Comparison of ENCODE assay signal across 20 cellular contexts in genomic region chr3:30352919-30353318, GRCh38.
DNase-seq lines count a peak whose midpoint lies in the region; ATAC-seq and TF ChIP-seq lines count a peak whose summit lies in the region.
"Had no signal": no experiment of that assay in that cellular context is flagged by ENCODE, and none has a peak within 500 bp of the region (broad histone marks: within the 10 kb centered on the region; RNA-seq: fewer than 3 reads in every experiment).

No MANE protein-coding gene starts in this region.

- no peaks in the 10 kb centered on the region for H3K36me3 ChIP-seq in left ventricle myocardium inferior
- no peaks in the 10 kb centered on the region for H3K36me3 ChIP-seq in tibial artery
- H3K36me3 ChIP-seq: left lung had no signal

- no peaks in the 10 kb centered on the region for H3K9me3 ChIP-seq in left ventricle myocardium inferior (replicated peaks)
- no peaks in the 10 kb centered on the region for H3K9me3 ChIP-seq in tibial artery
- H3K9me3 ChIP-seq: left lung, mucosa of descending colon had no signal

- H3K36me3 Mint-ChIP-seq in effector memory CD8-positive, alpha-beta T cell (ENCODE audit: insufficient read depth) = peaks cover 11% of the 10 kb centered on the region
- H3K36me3 Mint-ChIP-seq in chondrocyte (ENCODE audit: low read depth) = no peaks in the 10 kb centered on the region
- H3K36me3 Mint-ChIP-seq: T-cell had no signal

- DNase-seq in left ventricle myocardium inferior = no peak
- no peak for DNase-seq in left cardiac atrium
- DNase-seq in NCI-H146 (lab: John Stamatoyannopoulos, UW) = peak; percentile 83
- no peak for DNase-seq in epithelial cell of prostate (ENCODE audit: low read depth, low spot score)
- DNase-seq in tibial artery = no peak
- no peak for DNase-seq in effector memory CD8-positive, alpha-beta T cell
- DNase-seq in chondrocyte (ENCODE audit: low spot score) = no peak
- no peak for DNase-seq in ACHN
- DNase-seq: activated CD4-positive, alpha-beta T cell treated with anti-CD3 and anti-CD28 coated beads, Interleukin-2, amount 50 U/mL, for 4 hours; activated naive CD4-positive, alpha-beta T cell treated with anti-CD3 and anti-CD28 coated beads, Interleukin-2, amount 10 ng/mL, durations not matched to agents 7 days and 5 days; EL; Kasumi-1; left lung; mucosa of descending colon; NCI-H1105; NCI-H2107; NCI-H524; nucleus accumbens; T-cell had no signal

- H3K4me1 ChIP-seq in left ventricle myocardium inferior (peaks cover 77% of the 10 kb centered on the region), tibial artery (peaks cover 0 to 85% (median 27%) of the 10 kb centered on the region in 4 donors)

- peak overlapping the region in 1 of 2 donors; percentile 23 for H3K4me3 Mint-ChIP-seq in effector memory CD8-positive, alpha-beta T cell
- no peak overlapping the region for H3K4me3 Mint-ChIP-seq in chondrocyte (ENCODE audit: unreplicated experiment)

- H3K27ac Mint-ChIP-seq in effector memory CD8-positive, alpha-beta T cell = no peak overlapping the region
- no peak overlapping the region for H3K27ac Mint-ChIP-seq in chondrocyte (ENCODE audit: unreplicated experiment)
- H3K27ac Mint-ChIP-seq: T-cell had no signal

- intact Hi-C loops in left ventricle myocardium inferior (cut with micrococcal nuclease) = no loop called here
- intact Hi-C loops in left cardiac atrium (cut with DNase I) = no loop called here
- intact Hi-C loops in tibial artery (cut with DNase I; ENCODE audit: low total_unique reads) = loop anchor here (10.0 kb wide), 1 partner anchor 92 kb away; no protein-coding TSS in a partner anchor

- no peaks in the 10 kb centered on the region for H3K9me3 Mint-ChIP-seq in effector memory CD8-positive, alpha-beta T cell
- H3K9me3 Mint-ChIP-seq in chondrocyte (ENCODE audit: low read depth) = no peaks in the 10 kb centered on the region
- H3K9me3 Mint-ChIP-seq: activated naive CD4-positive, alpha-beta T cell treated with anti-CD3 and anti-CD28 coated beads, Interleukin-2, amount 10 ng/mL, durations not matched to agents 7 days and 5 days; T-cell had no signal

- H3K27ac ChIP-seq in left ventricle myocardium inferior (replicated peaks) (peak overlapping the region; percentile 83), epithelial cell of prostate (peak overlapping the region; percentile 52), tibial artery (peak overlapping the region; percentile 64 to 76)
- H3K27ac ChIP-seq: left lung had no signal

- H3K27me3 Mint-ChIP-seq in effector memory CD8-positive, alpha-beta T cell = no peaks in the 10 kb centered on the region
- H3K27me3 Mint-ChIP-seq in chondrocyte (ENCODE audit: low read depth) = no peaks in the 10 kb centered on the region
- H3K27me3 Mint-ChIP-seq: T-cell had no signal

- TF ChIP-seq CTCF in left ventricle myocardium inferior (IDR thresholded peaks at IDR 0.05; ENCODE audit: borderline replicate concordance) (no peak), tibial artery (IDR thresholded peaks at IDR 0.05) (no peak), chondrocyte (IDR thresholded peaks at IDR 0.05) (no peak)

- no peak for ATAC-seq in left cardiac atrium
- ATAC-seq in effector memory CD8-positive, alpha-beta T cell (replicated peaks) = no peak
- ATAC-seq: left lung, mucosa of descending colon, Right ventricle myocardium inferior, T-cell had no signal

- in situ Hi-C loops in ACHN (cut with HindIII; ENCODE audit: low pct_ligation_motif_present, low pct_unique_long_range_greater_than_20kb, low sequenced_read_pairs) = no loop called here

- H3K4me1 Mint-ChIP-seq in effector memory CD8-positive, alpha-beta T cell (ENCODE audit: low read depth in 2 of 2) = peaks cover 37 to 62% of the 10 kb centered on the region in 2 donors
- peaks cover 40% of the 10 kb centered on the region for H3K4me1 Mint-ChIP-seq in chondrocyte (ENCODE audit: low read depth)

- H3K27me3 ChIP-seq in left ventricle myocardium inferior (ENCODE audit: low read depth) (no peaks in the 10 kb centered on the region), tibial artery (no peaks in the 10 kb centered on the region)
- H3K27me3 ChIP-seq: left lung had no signal

- H3K4me3 ChIP-seq in left ventricle myocardium inferior (no peak overlapping the region), tibial artery (no peak overlapping the region)
- H3K4me3 ChIP-seq: left lung, mucosa of descending colon had no signal
